Comparison of ENCODE assay signal across 1 cellular context in genomic region chr16:74666425-74667214, GRCh38.
TF ChIP-seq lines count a peak whose summit lies in the region.

Gene RFWD3, minus strand, starts transcription at chr16:74666877. Its CDS starts 5,428 bp downstream, at chr16:74661449.

TF ChIP-seq in GM12878, 131 proteins besides CTCF, POLR2A, EP300 and RAD21 (continued from another document and continues in another):
- TF ChIP-seq, protein P1, sequence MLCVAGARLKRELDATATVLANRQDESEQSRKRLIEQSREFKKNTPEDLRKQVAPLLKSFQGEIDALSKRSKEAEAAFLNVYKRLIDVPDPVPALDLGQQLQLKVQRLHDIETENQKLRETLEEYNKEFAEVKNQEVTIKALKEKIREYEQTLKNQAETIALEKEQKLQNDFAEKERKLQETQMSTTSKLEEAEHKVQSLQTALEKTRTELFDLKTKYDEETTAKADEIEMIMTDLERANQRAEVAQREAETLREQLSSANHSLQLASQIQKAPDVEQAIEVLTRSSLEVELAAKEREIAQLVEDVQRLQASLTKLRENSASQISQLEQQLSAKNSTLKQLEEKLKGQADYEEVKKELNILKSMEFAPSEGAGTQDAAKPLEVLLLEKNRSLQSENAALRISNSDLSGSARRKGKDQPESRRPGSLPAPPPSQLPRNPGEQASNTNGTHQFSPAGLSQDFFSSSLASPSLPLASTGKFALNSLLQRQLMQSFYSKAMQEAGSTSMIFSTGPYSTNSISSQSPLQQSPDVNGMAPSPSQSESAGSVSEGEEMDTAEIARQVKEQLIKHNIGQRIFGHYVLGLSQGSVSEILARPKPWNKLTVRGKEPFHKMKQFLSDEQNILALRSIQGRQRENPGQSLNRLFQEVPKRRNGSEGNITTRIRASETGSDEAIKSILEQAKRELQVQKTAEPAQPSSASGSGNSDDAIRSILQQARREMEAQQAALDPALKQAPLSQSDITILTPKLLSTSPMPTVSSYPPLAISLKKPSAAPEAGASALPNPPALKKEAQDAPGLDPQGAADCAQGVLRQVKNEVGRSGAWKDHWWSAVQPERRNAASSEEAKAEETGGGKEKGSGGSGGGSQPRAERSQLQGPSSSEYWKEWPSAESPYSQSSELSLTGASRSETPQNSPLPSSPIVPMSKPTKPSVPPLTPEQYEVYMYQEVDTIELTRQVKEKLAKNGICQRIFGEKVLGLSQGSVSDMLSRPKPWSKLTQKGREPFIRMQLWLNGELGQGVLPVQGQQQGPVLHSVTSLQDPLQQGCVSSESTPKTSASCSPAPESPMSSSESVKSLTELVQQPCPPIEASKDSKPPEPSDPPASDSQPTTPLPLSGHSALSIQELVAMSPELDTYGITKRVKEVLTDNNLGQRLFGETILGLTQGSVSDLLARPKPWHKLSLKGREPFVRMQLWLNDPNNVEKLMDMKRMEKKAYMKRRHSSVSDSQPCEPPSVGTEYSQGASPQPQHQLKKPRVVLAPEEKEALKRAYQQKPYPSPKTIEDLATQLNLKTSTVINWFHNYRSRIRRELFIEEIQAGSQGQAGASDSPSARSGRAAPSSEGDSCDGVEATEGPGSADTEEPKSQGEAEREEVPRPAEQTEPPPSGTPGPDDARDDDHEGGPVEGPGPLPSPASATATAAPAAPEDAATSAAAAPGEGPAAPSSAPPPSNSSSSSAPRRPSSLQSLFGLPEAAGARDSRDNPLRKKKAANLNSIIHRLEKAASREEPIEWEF (IDR thresholded peaks at IDR 0.05; ENCODE audit: insufficient replicate concordance, low read depth, low read length) = no peak
- TF ChIP-seq ZNF384 (IDR thresholded peaks at IDR 0.05; ENCODE audit: borderline replicate concordance, low read depth, low read length) (peak; percentile 100), SIX5 (IDR thresholded peaks at IDR 0.05; ENCODE audit: low read depth, low read length, severe bottlenecking) (peak; percentile 24), TARDBP (IDR thresholded peaks at IDR 0.05; ENCODE audit: borderline replicate concordance) (no peak), SMAD5 (IDR thresholded peaks at IDR 0.05; ENCODE audit: low read depth) (0 out of 2 replicates have a peak, but pooled peaks have one; percentile 74), NFXL1 (IDR thresholded peaks at IDR 0.05; ENCODE audit: borderline replicate concordance) (no peak), DPF2 (IDR thresholded peaks at IDR 0.05) (peak; percentile 25; the same call in 1 of the 2 replicates), CREB1 (IDR thresholded peaks at IDR 0.05; ENCODE audit: low read depth) (peak; percentile 93), POU2F2 (IDR thresholded peaks at IDR 0.05; ENCODE audit: borderline replicate concordance, low read depth, low read length) (peak; percentile 29; the same call in 1 of the 3 replicates), CBFB (IDR thresholded peaks at IDR 0.05; ENCODE audit: low read depth) (peak; percentile 76; the same call in 1 of the 2 replicates), E4F1 (IDR thresholded peaks at IDR 0.05; ENCODE audit: borderline replicate concordance, partially characterized antibody) (peak; percentile 75), BCL11A (IDR thresholded peaks at IDR 0.05; ENCODE audit: low read depth, low read length) (no peak), STAT3 (IDR thresholded peaks at IDR 0.05; ENCODE audit: low read depth, low read length) (no peak), HDAC6 (IDR thresholded peaks at IDR 0.05; ENCODE audit: unreplicated experiment) (no peak), MEF2B (IDR thresholded peaks at IDR 0.05; ENCODE audit: partially characterized antibody, poor library complexity, severe bottlenecking) (no peak), BRCA1 (IDR thresholded peaks at IDR 0.05; ENCODE audit: low read depth, low read length) (no peak), IRF3 (IDR thresholded peaks at IDR 0.05) (peak; percentile 92), CHD4 (IDR thresholded peaks at IDR 0.05) (no peak), ZNF217 (IDR thresholded peaks at IDR 0.05) (no peak), MTA3 (IDR thresholded peaks at IDR 0.05; ENCODE audit: borderline replicate concordance, low read length) (no peak), PAX5 (IDR thresholded peaks at IDR 0.05; ENCODE audit: borderline replicate concordance, low read depth, low read length) (no peak; the same call in 1 of the 2 replicates), SPI1 (IDR thresholded peaks at IDR 0.05; ENCODE audit: borderline replicate concordance, insufficient read depth, low read depth, low read length) (no peak), TBL1XR1 (IDR thresholded peaks at IDR 0.05; ENCODE audit: low read depth, low read length) (no peak; the same call in 1 of the 2 replicates), SREBF1 (IDR thresholded peaks at IDR 0.05; ENCODE audit: low read length) (no peak), CBX3 (IDR thresholded peaks at IDR 0.05; ENCODE audit: borderline replicate concordance, low read depth) (no peak), STAT1 (conservative IDR thresholded peaks at IDR 0.05) (no peak), ZNF592 (IDR thresholded peaks at IDR 0.05) (no peak), IKZF1 (conservative IDR thresholded peaks at IDR 0.05) (peak; percentile 68), SIN3A (IDR thresholded peaks at IDR 0.05; ENCODE audit: low read depth, low read length) (peak; percentile 87), FOXM1 (IDR thresholded peaks at IDR 0.05; ENCODE audit: low read depth, low read length) (peak; percentile 65; the same call in 1 of the 2 replicates), RB1 (IDR thresholded peaks at IDR 0.05; ENCODE audit: borderline replicate concordance) (no peak; the same call in 1 of the 2 replicates), SMARCA5 (IDR thresholded peaks at IDR 0.05) (no peak), SRF (IDR thresholded peaks at IDR 0.05; ENCODE audit: low read depth in 2 of 2, low read length in 2 of 2) (no peak), ASH2L (IDR thresholded peaks at IDR 0.05; ENCODE audit: borderline replicate concordance, low read depth) (no peak), TCF7 (IDR thresholded peaks at IDR 0.05; ENCODE audit: borderline replicate concordance) (no peak), LARP7 (IDR thresholded peaks at IDR 0.05) (peak; percentile 88), NFYA (IDR thresholded peaks at IDR 0.05; ENCODE audit: borderline replicate concordance, low read depth, low read length) (peak; percentile 51; the same call in 1 of the 2 replicates), ZSCAN29 (IDR thresholded peaks at IDR 0.05) (no peak), MTA2 (IDR thresholded peaks at IDR 0.05; ENCODE audit: low read depth) (no peak), NR2F1 (conservative IDR thresholded peaks at IDR 0.05) (peak; percentile 58), SUPT20H (IDR thresholded peaks at IDR 0.05; ENCODE audit: borderline replicate concordance, control insufficient read depth, low read depth, low read length) (no peak), ETV6 (conservative IDR thresholded peaks at IDR 0.05 in 1 of 2, IDR thresholded peaks at IDR 0.05 in 1 of 2; ENCODE audit: borderline replicate concordance in 1 of 2, low read depth in 1 of 2) (no peak), KDM1A (IDR thresholded peaks at IDR 0.05; ENCODE audit: borderline replicate concordance) (no peak), GABPA (IDR thresholded peaks at IDR 0.05; ENCODE audit: low read depth) (peak; percentile 81), YBX1 (IDR thresholded peaks at IDR 0.05) (no peak)
- TF ChIP-seq, protein P2, sequence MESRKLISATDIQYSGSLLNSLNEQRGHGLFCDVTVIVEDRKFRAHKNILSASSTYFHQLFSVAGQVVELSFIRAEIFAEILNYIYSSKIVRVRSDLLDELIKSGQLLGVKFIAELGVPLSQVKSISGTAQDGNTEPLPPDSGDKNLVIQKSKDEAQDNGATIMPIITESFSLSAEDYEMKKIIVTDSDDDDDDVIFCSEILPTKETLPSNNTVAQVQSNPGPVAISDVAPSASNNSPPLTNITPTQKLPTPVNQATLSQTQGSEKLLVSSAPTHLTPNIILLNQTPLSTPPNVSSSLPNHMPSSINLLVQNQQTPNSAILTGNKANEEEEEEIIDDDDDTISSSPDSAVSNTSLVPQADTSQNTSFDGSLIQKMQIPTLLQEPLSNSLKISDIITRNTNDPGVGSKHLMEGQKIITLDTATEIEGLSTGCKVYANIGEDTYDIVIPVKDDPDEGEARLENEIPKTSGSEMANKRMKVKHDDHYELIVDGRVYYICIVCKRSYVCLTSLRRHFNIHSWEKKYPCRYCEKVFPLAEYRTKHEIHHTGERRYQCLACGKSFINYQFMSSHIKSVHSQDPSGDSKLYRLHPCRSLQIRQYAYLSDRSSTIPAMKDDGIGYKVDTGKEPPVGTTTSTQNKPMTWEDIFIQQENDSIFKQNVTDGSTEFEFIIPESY (IDR thresholded peaks at IDR 0.05) = no peak
- TF ChIP-seq, protein P3, sequence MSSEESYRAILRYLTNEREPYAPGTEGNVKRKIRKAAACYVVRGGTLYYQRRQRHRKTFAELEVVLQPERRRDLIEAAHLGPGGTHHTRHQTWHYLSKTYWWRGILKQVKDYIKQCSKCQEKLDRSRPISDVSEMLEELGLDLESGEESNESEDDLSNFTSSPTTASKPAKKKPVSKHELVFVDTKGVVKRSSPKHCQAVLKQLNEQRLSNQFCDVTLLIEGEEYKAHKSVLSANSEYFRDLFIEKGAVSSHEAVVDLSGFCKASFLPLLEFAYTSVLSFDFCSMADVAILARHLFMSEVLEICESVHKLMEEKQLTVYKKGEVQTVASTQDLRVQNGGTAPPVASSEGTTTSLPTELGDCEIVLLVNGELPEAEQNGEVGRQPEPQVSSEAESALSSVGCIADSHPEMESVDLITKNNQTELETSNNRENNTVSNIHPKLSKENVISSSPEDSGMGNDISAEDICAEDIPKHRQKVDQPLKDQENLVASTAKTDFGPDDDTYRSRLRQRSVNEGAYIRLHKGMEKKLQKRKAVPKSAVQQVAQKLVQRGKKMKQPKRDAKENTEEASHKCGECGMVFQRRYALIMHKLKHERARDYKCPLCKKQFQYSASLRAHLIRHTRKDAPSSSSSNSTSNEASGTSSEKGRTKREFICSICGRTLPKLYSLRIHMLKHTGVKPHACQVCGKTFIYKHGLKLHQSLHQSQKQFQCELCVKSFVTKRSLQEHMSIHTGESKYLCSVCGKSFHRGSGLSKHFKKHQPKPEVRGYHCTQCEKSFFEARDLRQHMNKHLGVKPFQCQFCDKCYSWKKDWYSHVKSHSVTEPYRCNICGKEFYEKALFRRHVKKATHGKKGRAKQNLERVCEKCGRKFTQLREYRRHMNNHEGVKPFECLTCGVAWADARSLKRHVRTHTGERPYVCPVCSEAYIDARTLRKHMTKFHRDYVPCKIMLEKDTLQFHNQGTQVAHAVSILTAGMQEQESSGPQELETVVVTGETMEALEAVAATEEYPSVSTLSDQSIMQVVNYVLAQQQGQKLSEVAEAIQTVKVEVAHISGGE (CRISPR knock-in tag; IDR thresholded peaks at IDR 0.05) = no peak
- TF ChIP-seq, protein P4, sequence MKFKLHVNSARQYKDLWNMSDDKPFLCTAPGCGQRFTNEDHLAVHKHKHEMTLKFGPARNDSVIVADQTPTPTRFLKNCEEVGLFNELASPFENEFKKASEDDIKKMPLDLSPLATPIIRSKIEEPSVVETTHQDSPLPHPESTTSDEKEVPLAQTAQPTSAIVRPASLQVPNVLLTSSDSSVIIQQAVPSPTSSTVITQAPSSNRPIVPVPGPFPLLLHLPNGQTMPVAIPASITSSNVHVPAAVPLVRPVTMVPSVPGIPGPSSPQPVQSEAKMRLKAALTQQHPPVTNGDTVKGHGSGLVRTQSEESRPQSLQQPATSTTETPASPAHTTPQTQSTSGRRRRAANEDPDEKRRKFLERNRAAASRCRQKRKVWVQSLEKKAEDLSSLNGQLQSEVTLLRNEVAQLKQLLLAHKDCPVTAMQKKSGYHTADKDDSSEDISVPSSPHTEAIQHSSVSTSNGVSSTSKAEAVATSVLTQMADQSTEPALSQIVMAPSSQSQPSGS (IDR thresholded peaks at IDR 0.05; ENCODE audit: low read length) = no peak
